In the genomic region with DNA sequence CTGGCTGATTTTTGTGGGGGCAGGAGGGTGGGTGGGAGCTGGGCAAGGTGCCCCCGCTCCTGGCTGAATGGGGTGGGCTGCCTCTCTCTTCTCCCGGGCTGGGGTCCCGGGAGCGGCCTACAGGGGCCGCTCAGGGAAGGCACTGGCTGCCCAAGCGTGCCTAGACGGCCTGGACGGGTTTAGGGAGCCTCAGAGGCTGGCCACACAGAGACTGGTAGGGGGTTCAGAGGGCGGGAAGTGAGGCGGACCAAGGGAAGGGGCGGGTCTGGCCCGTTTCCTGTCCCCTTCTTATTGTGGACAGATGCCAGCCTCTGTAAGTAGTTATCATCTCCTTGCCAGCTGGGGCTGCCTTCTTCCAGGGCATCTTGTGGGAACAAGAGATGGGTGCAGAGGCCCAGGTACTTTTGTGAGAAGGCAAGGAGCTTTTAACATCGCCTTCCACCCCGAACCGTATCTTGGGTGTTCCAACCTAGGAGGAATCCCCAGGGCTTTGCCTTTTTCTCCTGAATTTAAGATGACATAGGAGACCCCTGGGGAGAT, we compare ENCODE assay signal across 7 cellular contexts. TPM values are rescaled to one million over a fixed set of nuclear protein-coding genes. Genes with fewer than 3 reads are reported as not detected.
DNase-seq lines count a peak whose midpoint lies in the region; ATAC-seq and TF ChIP-seq lines count a peak whose summit lies in the region.

No MANE protein-coding gene starts in this region.

- ATAC-seq in GM19025 (IDR thresholded peaks at IDR 0.05; ENCODE audit: low read depth, unreplicated experiment) (peak; percentile 41), HG02943 (IDR thresholded peaks at IDR 0.05; ENCODE audit: low read depth, unreplicated experiment) (peak; percentile 53), left cardiac atrium (peak; percentile 74 to 79)
- ATAC-seq in activated CD8-positive, alpha-beta T cell treated with anti-CD3 and anti-CD28 coated beads for 36 hours = peak; percentile 63

- no peaks in the 10 kb centered on the region for H3K9me3 Mint-ChIP-seq in activated CD8-positive, alpha-beta T cell treated with anti-CD3 and anti-CD28 coated beads for 36 hours

- H3K4me1 Mint-ChIP-seq in activated CD8-positive, alpha-beta T cell treated with anti-CD3 and anti-CD28 coated beads for 36 hours (ENCODE audit: low read depth) = peaks cover 17% of the 10 kb centered on the region

- peak; percentile 17 for DNase-seq in activated CD8-positive, alpha-beta T cell treated with anti-CD3 and anti-CD28 coated beads for 36 hours
- peak; percentile 60 for DNase-seq in left cardiac atrium
- DNase-seq in renal cortical epithelial cell (ENCODE audit: low read depth) = peak; percentile 40
- no peak for DNase-seq in HT-29 (ENCODE audit: low spot score)
- no peak for DNase-seq in GM19240 (ENCODE audit: insufficient read length, low spot score)

- H3K4me3 Mint-ChIP-seq in activated CD8-positive, alpha-beta T cell treated with anti-CD3 and anti-CD28 coated beads for 36 hours = peak overlapping the region; percentile 88

- H3K27me3 Mint-ChIP-seq in activated CD8-positive, alpha-beta T cell treated with anti-CD3 and anti-CD28 coated beads for 36 hours = peaks cover 13% of the 10 kb centered on the region

- CTCF ChIA-PET in activated CD8-positive, alpha-beta T cell treated with anti-CD3 and anti-CD28 coated beads for 36 hours (lab: Charles Lee) = interaction anchor here (1.0 to 1.9 kb wide), 3 partner anchors 10 to 231 kb away, joined by 5 to 6 read pairs (median 6); no protein-coding TSS in a partner anchor

- POLR2A ChIA-PET in activated CD8-positive, alpha-beta T cell treated with anti-CD3 and anti-CD28 coated beads for 36 hours (lab: Charles Lee) = no interaction called here

- intact Hi-C loops in activated CD8-positive, alpha-beta T cell treated with anti-CD3 and anti-CD28 coated beads for 36 hours (cut with micrococcal nuclease) = no loop called here
- intact Hi-C loops in left cardiac atrium (cut with DNase I) = loop anchor here in 1 of 2 donors (10.0 kb wide), 1 partner anchor 94 kb away; a partner anchor contains a TSS

- H3K27ac Mint-ChIP-seq in activated CD8-positive, alpha-beta T cell treated with anti-CD3 and anti-CD28 coated beads for 36 hours = no peak overlapping the region

- no peaks in the 10 kb centered on the region for H3K36me3 Mint-ChIP-seq in activated CD8-positive, alpha-beta T cell treated with anti-CD3 and anti-CD28 coated beads for 36 hours (ENCODE audit: low read depth)

- TF ChIP-seq CTCF in activated CD8-positive, alpha-beta T cell treated with anti-CD3 and anti-CD28 coated beads for 36 hours (IDR thresholded peaks at IDR 0.05) = no peak

RNA-seq across cellular contexts. Expression of a gene that starts 0.4 kb away (rescaled TPM):
- 1 to 10 TPM; 3.3 to 3.5 TPM for total RNA-seq in activated CD8-positive, alpha-beta T cell treated with anti-CD3 and anti-CD28 coated beads for 36 hours
- 10 to 100 TPM; 11.1 to 13.7 TPM for total RNA-seq in left cardiac atrium
- total RNA-seq in renal cortical epithelial cell = 38.6 and 89.6 TPM in 2 replicates
- not detected in 2 replicates for total RNA-seq in HT-29 (2014; rRNA removed; shearing (Covaris generic))

RNA-seq across cellular contexts. Expression of a gene that starts 28.8 kb away (rescaled TPM):
- total RNA-seq in activated CD8-positive, alpha-beta T cell treated with anti-CD3 and anti-CD28 coated beads for 36 hours = 10 to 100 TPM; 13.1 to 16.8 TPM
- total RNA-seq in left cardiac atrium = 10 to 100 TPM; 19.6 to 21.1 TPM
- 6.1 and 25.3 TPM in 2 replicates for total RNA-seq in renal cortical epithelial cell
- total RNA-seq in HT-29 (2014; rRNA removed; shearing (Covaris generic)) = 20.3 and 21.0 TPM in 2 replicates

Comparison
In these comparisons a context has a peak if more than half of its experiments do, and no peak if none do; other contexts are left out.
1. DNase-seq: peak in activated CD8-positive, alpha-beta T cell treated with anti-CD3 and anti-CD28 coated beads for 36 hours (single experiment), left cardiac atrium (single experiment) and renal cortical epithelial cell (single experiment); none in HT-29 (single experiment) and GM19240 (single experiment).
2. Peak in every context shown above with its lines, with median percentiles within 50 percentile points of each other: ATAC-seq.